ENCODE assay signal across 1 cellular context in the genomic region with DNA sequence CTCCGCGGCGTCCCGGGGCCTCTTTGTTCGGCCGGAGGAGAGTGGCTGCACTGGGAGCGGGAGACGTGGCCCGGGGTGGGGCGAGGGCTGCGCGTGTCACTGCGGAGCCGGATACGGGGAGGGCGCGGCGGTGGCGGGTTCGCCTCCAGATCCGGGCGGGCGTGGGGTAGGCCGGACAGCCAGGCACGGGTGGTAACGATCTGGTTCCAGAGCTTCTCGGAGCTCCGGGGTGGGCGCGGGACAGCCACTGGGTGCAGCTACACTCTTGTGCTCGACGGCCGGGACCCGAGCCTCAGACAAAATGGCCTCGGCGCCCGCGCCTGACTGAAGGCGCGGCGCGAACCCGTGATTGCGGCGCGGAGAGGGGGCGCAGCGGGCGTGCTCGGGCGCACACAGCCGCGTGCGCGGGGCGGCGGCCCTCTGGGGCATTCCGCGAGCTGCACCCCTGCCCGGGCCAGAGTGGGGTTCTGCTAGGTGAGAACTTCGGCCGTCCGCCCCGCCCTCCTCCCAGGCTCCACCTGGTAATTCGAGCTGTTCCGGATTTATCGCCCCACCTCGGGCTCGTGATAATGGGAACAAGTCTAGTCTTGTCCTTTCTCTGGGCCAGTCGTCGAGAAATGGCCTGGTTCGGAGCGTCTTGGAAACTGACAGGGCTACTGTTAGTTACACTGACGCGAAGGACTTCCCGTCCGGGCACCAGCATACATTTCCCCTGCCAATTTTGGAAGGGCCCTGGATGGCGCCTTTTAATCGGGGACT.
TF ChIP-seq lines count a peak whose summit lies in the region.

No MANE protein-coding gene starts in this region.

TF ChIP-seq in HepG2, 621 proteins besides CTCF, POLR2A, EP300 and RAD21 (continued from another document and continues in another):
- TF ChIP-seq, protein P1, sequence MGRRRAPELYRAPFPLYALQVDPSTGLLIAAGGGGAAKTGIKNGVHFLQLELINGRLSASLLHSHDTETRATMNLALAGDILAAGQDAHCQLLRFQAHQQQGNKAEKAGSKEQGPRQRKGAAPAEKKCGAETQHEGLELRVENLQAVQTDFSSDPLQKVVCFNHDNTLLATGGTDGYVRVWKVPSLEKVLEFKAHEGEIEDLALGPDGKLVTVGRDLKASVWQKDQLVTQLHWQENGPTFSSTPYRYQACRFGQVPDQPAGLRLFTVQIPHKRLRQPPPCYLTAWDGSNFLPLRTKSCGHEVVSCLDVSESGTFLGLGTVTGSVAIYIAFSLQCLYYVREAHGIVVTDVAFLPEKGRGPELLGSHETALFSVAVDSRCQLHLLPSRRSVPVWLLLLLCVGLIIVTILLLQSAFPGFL (CRISPR knock-in tag; IDR thresholded peaks at IDR 0.05) = no peak
- peak; percentile 54 for TF ChIP-seq PAXIP1 (CRISPR knock-in tag; conservative IDR thresholded peaks at IDR 0.05)
- TF ChIP-seq FOXM1 (CRISPR knock-in tag; IDR thresholded peaks at IDR 0.05) = no peak
- TF ChIP-seq ZNF800 (CRISPR knock-in tag; IDR thresholded peaks at IDR 0.05) = no peak
- no peak for TF ChIP-seq CCAR2 (optimal IDR thresholded peaks at IDR 0.05; ENCODE audit: low read depth, low read length)
- TF ChIP-seq RERE (CRISPR knock-in tag; IDR thresholded peaks at IDR 0.05; ENCODE audit: low read depth) = peak; percentile 64; the same call in 1 of the 2 replicates
- TF ChIP-seq, protein P2, sequence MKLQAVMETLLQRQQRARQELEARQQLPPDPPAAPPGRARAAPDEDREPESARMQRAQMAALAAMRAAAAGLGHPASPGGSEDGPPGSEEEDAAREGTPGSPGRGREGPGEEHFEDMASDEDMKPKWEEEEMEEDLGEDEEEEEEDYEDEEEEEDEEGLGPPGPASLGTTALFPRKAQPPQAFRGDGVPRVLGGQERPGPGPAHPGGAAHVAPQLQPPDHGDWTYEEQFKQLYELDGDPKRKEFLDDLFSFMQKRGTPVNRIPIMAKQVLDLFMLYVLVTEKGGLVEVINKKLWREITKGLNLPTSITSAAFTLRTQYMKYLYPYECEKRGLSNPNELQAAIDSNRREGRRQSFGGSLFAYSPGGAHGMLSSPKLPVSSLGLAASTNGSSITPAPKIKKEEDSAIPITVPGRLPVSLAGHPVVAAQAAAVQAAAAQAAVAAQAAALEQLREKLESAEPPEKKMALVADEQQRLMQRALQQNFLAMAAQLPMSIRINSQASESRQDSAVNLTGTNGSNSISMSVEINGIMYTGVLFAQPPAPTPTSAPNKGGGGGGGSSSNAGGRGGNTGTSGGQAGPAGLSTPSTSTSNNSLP (IDR thresholded peaks at IDR 0.05; ENCODE audit: low read depth, low read length) = no peak; the same call in 1 of the 2 replicates
- peak; percentile 41; the same call in 1 of the 2 replicates for TF ChIP-seq RARA (CRISPR knock-in tag; IDR thresholded peaks at IDR 0.05)
- no peak for TF ChIP-seq NR2F6 (IDR thresholded peaks at IDR 0.05)
- no peak for TF ChIP-seq NR2F6 (CRISPR knock-in tag; IDR thresholded peaks at IDR 0.05)
- TF ChIP-seq, protein P3, sequence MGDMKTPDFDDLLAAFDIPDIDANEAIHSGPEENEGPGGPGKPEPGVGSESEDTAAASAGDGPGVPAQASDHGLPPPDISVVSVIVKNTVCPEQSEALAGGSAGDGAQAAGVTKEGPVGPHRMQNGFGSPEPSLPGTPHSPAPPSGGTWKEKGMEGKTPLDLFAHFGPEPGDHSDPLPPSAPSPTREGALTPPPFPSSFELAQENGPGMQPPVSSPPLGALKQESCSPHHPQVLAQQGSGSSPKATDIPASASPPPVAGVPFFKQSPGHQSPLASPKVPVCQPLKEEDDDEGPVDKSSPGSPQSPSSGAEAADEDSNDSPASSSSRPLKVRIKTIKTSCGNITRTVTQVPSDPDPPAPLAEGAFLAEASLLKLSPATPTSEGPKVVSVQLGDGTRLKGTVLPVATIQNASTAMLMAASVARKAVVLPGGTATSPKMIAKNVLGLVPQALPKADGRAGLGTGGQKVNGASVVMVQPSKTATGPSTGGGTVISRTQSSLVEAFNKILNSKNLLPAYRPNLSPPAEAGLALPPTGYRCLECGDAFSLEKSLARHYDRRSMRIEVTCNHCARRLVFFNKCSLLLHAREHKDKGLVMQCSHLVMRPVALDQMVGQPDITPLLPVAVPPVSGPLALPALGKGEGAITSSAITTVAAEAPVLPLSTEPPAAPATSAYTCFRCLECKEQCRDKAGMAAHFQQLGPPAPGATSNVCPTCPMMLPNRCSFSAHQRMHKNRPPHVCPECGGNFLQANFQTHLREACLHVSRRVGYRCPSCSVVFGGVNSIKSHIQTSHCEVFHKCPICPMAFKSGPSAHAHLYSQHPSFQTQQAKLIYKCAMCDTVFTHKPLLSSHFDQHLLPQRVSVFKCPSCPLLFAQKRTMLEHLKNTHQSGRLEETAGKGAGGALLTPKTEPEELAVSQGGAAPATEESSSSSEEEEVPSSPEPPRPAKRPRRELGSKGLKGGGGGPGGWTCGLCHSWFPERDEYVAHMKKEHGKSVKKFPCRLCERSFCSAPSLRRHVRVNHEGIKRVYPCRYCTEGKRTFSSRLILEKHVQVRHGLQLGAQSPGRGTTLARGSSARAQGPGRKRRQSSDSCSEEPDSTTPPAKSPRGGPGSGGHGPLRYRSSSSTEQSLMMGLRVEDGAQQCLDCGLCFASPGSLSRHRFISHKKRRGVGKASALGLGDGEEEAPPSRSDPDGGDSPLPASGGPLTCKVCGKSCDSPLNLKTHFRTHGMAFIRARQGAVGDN (CRISPR knock-in tag; IDR thresholded peaks at IDR 0.05) = peak; percentile 97
- peak; percentile 82 for TF ChIP-seq ZNF766 (CRISPR knock-in tag; IDR thresholded peaks at IDR 0.05; ENCODE audit: borderline replicate concordance)
- TF ChIP-seq ZNF570 (CRISPR knock-in tag; IDR thresholded peaks at IDR 0.05; ENCODE audit: borderline replicate concordance) = no peak
- TF ChIP-seq ZXDC (CRISPR knock-in tag; IDR thresholded peaks at IDR 0.05) = no peak; the same call in 1 of the 2 replicates
- peak; percentile 41 for TF ChIP-seq HDAC1 (CRISPR knock-in tag; IDR thresholded peaks at IDR 0.05)
- TF ChIP-seq CAMTA2 (CRISPR knock-in tag; IDR thresholded peaks at IDR 0.05; ENCODE audit: borderline replicate concordance) = 0 out of 2 replicates have a peak, but pooled peaks have one; percentile 14
- peak; percentile 26; the same call in 1 of the 2 replicates for TF ChIP-seq ZNF124 (CRISPR knock-in tag; IDR thresholded peaks at IDR 0.05)
- peak; percentile 61; the same call in 1 of the 2 replicates for TF ChIP-seq ELF3 (CRISPR knock-in tag; IDR thresholded peaks at IDR 0.05)
- TF ChIP-seq NBN (conservative IDR thresholded peaks at IDR 0.05) = no peak
- no peak for TF ChIP-seq MTA1 (CRISPR knock-in tag; IDR thresholded peaks at IDR 0.05; ENCODE audit: borderline replicate concordance)
- TF ChIP-seq ZNF446 (CRISPR knock-in tag; IDR thresholded peaks at IDR 0.05) = 0 out of 2 replicates have a peak, but pooled peaks have one; percentile 24
- TF ChIP-seq ZNF605 (CRISPR knock-in tag; IDR thresholded peaks at IDR 0.05) = peak; percentile 91
- TF ChIP-seq ZNF589 (CRISPR knock-in tag; conservative IDR thresholded peaks at IDR 0.05) = peak; percentile 30
- no peak for TF ChIP-seq ZNF432 (CRISPR knock-in tag; IDR thresholded peaks at IDR 0.05; ENCODE audit: borderline replicate concordance)
- TF ChIP-seq, protein P4, sequence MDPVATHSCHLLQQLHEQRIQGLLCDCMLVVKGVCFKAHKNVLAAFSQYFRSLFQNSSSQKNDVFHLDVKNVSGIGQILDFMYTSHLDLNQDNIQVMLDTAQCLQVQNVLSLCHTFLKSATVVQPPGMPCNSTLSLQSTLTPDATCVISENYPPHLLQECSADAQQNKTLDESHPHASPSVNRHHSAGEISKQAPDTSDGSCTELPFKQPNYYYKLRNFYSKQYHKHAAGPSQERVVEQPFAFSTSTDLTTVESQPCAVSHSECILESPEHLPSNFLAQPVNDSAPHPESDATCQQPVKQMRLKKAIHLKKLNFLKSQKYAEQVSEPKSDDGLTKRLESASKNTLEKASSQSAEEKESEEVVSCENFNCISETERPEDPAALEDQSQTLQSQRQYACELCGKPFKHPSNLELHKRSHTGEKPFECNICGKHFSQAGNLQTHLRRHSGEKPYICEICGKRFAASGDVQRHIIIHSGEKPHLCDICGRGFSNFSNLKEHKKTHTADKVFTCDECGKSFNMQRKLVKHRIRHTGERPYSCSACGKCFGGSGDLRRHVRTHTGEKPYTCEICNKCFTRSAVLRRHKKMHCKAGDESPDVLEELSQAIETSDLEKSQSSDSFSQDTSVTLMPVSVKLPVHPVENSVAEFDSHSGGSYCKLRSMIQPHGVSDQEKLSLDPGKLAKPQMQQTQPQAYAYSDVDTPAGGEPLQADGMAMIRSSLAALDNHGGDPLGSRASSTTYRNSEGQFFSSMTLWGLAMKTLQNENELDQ (CRISPR knock-in tag; IDR thresholded peaks at IDR 0.05; ENCODE audit: borderline replicate concordance) = 0 out of 2 replicates have a peak, but pooled peaks have one; percentile 37
